ENCODE assay signal across 31 cellular contexts in the genomic region with DNA sequence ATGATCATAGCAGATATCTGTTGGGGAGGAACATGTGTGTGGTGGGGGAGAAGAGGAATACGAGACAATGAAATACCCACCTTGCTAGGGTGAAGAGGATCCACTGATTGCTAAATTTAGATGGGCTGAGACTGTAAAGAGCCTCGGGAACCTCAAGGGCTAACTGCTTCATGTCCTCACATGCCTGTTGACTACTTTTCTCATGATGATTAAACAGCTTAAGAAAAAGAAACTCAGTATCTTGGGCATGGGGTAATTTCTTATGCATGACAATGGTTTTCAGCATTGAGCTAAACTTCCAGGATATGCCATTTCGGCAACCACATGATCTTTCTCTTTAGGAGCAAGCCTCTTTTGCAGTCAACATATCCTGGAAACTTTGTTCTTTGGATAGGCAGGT. TPM values are rescaled to one million over a fixed set of nuclear protein-coding genes. Genes with fewer than 3 reads are reported as not detected.
"Had no signal": no experiment of that assay in that cellular context is flagged by ENCODE, and none has a peak within 500 bp of the region (broad histone marks: within the 10 kb centered on the region; RNA-seq: fewer than 3 reads in every experiment).

No MANE protein-coding gene starts in this region.

- FAIRE-seq: astrocyte, kidney, pancreas, TTC549 had no signal

- ATAC-seq: gastrocnemius medialis; left colon; naive thymus-derived CD8-positive, alpha-beta T cell; pancreas; psoas muscle; stimulated activated naive B cell treated with anti-CD40 and anti-IgM and Interleukin-4, amounts not matched to agents 10 μg/mL and 1 μg/mL and 100 μg/mL, for 72 hours; upper lobe of right lung had no signal

- H3K4me1 ChIP-seq: psoas muscle, upper lobe of right lung had no signal

- H3K27me3 ChIP-seq: brain microvascular endothelial cell, gastrocnemius medialis, pancreas, suprapubic skin, tibial artery, upper lobe of right lung had no signal

- DNase-seq: activated CD4-positive, alpha-beta memory T cell treated with anti-CD3 and anti-CD28 coated beads for 36 hours; activated CD4-positive, alpha-beta T cell treated with anti-CD3 and anti-CD28 coated beads, Interleukin-2, amount 10 ng/mL, durations not matched to agents 24 days and 14 days; activated CD4-positive, CD25-positive, alpha-beta regulatory T cell treated with anti-CD3 and anti-CD28 coated beads, Interleukin-2, amount 50 U/mL, for 72 hours; activated CD8-positive, alpha-beta memory T cell treated with anti-CD3 and anti-CD28 coated beads, Interleukin-2, amount 50 U/mL, for 4 hours; activated effector memory CD4-positive, alpha-beta T cell treated with anti-CD3 and anti-CD28 coated beads, Interleukin-2, amount 50 U/mL, for 16 hours; activated naive CD4-positive, alpha-beta T cell treated with anti-CD3 and anti-CD28 coated beads, Interleukin-2, amount 10 ng/mL, durations not matched to agents 7 days and 5 days; activated T-cell treated with anti-CD3 and anti-CD28 coated beads, Interleukin-2, amount 50 U/mL, for 1 hour; amniotic stem cell; brain microvascular endothelial cell; central memory CD4-positive, alpha-beta T cell; gastrocnemius medialis; glutamatergic neuron; kidney; left colon; naive thymus-derived CD8-positive, alpha-beta T cell; nucleus accumbens; pancreas; psoas muscle; stimulated activated CD4-positive, alpha-beta T cell treated with anti-CD3 and anti-CD28 coated beads, Interleukin-1b, Interleukin-23, amount 100 ng/mL, for 48 hours; stimulated activated naive B cell treated with anti-CD40 and anti-IgM and Interleukin-4, amounts not matched to agents 10 μg/mL and 1 μg/mL and 100 μg/mL, for 72 hours; T-helper 9 cell; tibial artery; upper lobe of right lung; WERI-Rb-1 had no signal

- H3K27ac ChIP-seq: brain microvascular endothelial cell, gastrocnemius medialis, pancreas, psoas muscle, suprapubic skin, tibial artery, upper lobe of right lung, WERI-Rb-1 had no signal

- H3K4me2 ChIP-seq: smooth muscle cell had no signal

- H3K36me3 ChIP-seq: brain microvascular endothelial cell, gastrocnemius medialis, pancreas, suprapubic skin, tibial artery, upper lobe of right lung, WERI-Rb-1 had no signal

- H3K9me3 ChIP-seq: gastrocnemius medialis, pancreas, psoas muscle, suprapubic skin, tibial artery, upper lobe of right lung had no signal

- H3K4me3 ChIP-seq: gastrocnemius medialis, pancreas, psoas muscle, smooth muscle cell, suprapubic skin, tibial artery, upper lobe of right lung had no signal

RNA-seq across cellular contexts. Expression of a gene that starts 3.9 kb away (rescaled TPM):
- total RNA-seq: activated CD4-positive, alpha-beta memory T cell treated with anti-CD3 and anti-CD28 coated beads for 36 hours; activated CD4-positive, alpha-beta T cell treated with anti-CD3 and anti-CD28 coated beads, Interleukin-2, amount 10 ng/mL, durations not matched to agents 24 days and 14 days; activated CD8-positive, alpha-beta memory T cell treated with anti-CD3 and anti-CD28 coated beads for 36 hours; activated T-helper 1 cell treated with anti-CD3 and anti-CD28 coated beads, Interleukin-12 subunit alpha, Interleukin-12 subunit beta, Interleukin-2, Interleukin-4 antibody, amounts not matched to agents 30 ng/mL and 10 ng/mL and 1 ng/mL, durations not matched to agents 14 hours and 24 hours and 36 hours; naive thymus-derived CD8-positive, alpha-beta T cell; neural crest cell had no signal
